ENCODE assay signal across 1 cellular context in the genomic region with DNA sequence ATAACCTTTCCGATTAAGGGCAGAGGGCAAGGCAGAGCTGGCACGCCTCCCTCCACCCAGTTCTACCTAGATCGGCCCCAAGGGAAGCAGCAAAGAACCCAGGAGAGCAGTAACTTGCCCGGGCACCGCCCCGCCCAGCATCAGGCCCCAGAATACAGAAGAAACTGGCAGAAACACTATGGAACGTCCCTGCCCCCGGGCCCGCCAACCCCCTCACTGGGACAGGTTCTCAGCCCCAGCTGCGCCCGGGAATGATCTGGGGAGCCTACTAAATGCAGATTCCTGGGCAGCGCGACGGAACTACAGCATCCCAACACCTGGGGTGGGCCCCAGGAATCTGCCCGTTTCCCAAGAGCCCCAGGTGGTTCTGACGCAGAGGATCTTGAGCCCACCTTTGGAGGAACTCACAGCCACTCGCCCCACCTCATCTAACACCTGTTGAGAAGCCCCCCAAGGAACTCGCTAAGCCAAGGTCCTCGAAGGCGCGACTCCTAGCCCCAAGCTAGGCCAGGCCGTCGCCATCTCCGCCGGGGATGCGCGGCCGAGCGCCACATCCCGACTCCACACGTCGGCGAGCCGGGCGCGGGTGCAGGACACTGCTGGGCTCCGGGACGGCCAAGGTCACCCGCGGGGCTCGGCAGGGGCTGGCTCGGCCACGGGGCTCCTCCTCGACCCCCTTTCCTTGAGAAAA.
TF ChIP-seq lines count a peak whose summit lies in the region.

No MANE protein-coding gene starts in this region.

TF ChIP-seq in HepG2, 621 proteins besides CTCF, POLR2A, EP300 and RAD21 (continued from another document):
- TF ChIP-seq, protein P1, sequence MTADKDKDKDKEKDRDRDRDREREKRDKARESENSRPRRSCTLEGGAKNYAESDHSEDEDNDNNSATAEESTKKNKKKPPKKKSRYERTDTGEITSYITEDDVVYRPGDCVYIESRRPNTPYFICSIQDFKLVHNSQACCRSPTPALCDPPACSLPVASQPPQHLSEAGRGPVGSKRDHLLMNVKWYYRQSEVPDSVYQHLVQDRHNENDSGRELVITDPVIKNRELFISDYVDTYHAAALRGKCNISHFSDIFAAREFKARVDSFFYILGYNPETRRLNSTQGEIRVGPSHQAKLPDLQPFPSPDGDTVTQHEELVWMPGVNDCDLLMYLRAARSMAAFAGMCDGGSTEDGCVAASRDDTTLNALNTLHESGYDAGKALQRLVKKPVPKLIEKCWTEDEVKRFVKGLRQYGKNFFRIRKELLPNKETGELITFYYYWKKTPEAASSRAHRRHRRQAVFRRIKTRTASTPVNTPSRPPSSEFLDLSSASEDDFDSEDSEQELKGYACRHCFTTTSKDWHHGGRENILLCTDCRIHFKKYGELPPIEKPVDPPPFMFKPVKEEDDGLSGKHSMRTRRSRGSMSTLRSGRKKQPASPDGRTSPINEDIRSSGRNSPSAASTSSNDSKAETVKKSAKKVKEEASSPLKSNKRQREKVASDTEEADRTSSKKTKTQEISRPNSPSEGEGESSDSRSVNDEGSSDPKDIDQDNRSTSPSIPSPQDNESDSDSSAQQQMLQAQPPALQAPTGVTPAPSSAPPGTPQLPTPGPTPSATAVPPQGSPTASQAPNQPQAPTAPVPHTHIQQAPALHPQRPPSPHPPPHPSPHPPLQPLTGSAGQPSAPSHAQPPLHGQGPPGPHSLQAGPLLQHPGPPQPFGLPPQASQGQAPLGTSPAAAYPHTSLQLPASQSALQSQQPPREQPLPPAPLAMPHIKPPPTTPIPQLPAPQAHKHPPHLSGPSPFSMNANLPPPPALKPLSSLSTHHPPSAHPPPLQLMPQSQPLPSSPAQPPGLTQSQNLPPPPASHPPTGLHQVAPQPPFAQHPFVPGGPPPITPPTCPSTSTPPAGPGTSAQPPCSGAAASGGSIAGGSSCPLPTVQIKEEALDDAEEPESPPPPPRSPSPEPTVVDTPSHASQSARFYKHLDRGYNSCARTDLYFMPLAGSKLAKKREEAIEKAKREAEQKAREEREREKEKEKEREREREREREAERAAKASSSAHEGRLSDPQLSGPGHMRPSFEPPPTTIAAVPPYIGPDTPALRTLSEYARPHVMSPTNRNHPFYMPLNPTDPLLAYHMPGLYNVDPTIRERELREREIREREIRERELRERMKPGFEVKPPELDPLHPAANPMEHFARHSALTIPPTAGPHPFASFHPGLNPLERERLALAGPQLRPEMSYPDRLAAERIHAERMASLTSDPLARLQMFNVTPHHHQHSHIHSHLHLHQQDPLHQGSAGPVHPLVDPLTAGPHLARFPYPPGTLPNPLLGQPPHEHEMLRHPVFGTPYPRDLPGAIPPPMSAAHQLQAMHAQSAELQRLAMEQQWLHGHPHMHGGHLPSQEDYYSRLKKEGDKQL (CRISPR knock-in tag; IDR thresholded peaks at IDR 0.05; ENCODE audit: low read depth), result no peak
- TF ChIP-seq, protein P2, sequence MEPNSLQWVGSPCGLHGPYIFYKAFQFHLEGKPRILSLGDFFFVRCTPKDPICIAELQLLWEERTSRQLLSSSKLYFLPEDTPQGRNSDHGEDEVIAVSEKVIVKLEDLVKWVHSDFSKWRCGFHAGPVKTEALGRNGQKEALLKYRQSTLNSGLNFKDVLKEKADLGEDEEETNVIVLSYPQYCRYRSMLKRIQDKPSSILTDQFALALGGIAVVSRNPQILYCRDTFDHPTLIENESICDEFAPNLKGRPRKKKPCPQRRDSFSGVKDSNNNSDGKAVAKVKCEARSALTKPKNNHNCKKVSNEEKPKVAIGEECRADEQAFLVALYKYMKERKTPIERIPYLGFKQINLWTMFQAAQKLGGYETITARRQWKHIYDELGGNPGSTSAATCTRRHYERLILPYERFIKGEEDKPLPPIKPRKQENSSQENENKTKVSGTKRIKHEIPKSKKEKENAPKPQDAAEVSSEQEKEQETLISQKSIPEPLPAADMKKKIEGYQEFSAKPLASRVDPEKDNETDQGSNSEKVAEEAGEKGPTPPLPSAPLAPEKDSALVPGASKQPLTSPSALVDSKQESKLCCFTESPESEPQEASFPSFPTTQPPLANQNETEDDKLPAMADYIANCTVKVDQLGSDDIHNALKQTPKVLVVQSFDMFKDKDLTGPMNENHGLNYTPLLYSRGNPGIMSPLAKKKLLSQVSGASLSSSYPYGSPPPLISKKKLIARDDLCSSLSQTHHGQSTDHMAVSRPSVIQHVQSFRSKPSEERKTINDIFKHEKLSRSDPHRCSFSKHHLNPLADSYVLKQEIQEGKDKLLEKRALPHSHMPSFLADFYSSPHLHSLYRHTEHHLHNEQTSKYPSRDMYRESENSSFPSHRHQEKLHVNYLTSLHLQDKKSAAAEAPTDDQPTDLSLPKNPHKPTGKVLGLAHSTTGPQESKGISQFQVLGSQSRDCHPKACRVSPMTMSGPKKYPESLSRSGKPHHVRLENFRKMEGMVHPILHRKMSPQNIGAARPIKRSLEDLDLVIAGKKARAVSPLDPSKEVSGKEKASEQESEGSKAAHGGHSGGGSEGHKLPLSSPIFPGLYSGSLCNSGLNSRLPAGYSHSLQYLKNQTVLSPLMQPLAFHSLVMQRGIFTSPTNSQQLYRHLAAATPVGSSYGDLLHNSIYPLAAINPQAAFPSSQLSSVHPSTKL (CRISPR knock-in tag; IDR thresholded peaks at IDR 0.05), result no peak
- 0 out of 2 replicates have a peak, but pooled peaks have one; percentile 74 for TF ChIP-seq ZNF879 (CRISPR knock-in tag; IDR thresholded peaks at IDR 0.05)
- no peak for TF ChIP-seq ATRX (CRISPR knock-in tag; IDR thresholded peaks at IDR 0.05; ENCODE audit: borderline replicate concordance)
- TF ChIP-seq, protein P3, sequence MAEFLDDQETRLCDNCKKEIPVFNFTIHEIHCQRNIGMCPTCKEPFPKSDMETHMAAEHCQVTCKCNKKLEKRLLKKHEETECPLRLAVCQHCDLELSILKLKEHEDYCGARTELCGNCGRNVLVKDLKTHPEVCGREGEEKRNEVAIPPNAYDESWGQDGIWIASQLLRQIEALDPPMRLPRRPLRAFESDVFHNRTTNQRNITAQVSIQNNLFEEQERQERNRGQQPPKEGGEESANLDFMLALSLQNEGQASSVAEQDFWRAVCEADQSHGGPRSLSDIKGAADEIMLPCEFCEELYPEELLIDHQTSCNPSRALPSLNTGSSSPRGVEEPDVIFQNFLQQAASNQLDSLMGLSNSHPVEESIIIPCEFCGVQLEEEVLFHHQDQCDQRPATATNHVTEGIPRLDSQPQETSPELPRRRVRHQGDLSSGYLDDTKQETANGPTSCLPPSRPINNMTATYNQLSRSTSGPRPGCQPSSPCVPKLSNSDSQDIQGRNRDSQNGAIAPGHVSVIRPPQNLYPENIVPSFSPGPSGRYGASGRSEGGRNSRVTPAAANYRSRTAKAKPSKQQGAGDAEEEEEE (CRISPR knock-in tag; IDR thresholded peaks at IDR 0.05; ENCODE audit: borderline replicate concordance), result no peak
- TF ChIP-seq RBAK (CRISPR knock-in tag; IDR thresholded peaks at IDR 0.05), result no peak
- peak; percentile 41; the same call in 1 of the 2 replicates for TF ChIP-seq CBFB (CRISPR knock-in tag; IDR thresholded peaks at IDR 0.05)
- no peak for TF ChIP-seq ZNF761 (CRISPR knock-in tag; conservative IDR thresholded peaks at IDR 0.05)
- TF ChIP-seq, protein P4, sequence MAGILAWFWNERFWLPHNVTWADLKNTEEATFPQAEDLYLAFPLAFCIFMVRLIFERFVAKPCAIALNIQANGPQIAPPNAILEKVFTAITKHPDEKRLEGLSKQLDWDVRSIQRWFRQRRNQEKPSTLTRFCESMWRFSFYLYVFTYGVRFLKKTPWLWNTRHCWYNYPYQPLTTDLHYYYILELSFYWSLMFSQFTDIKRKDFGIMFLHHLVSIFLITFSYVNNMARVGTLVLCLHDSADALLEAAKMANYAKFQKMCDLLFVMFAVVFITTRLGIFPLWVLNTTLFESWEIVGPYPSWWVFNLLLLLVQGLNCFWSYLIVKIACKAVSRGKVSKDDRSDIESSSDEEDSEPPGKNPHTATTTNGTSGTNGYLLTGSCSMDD (CRISPR knock-in tag; IDR thresholded peaks at IDR 0.05), result no peak
- TF ChIP-seq, protein P5, sequence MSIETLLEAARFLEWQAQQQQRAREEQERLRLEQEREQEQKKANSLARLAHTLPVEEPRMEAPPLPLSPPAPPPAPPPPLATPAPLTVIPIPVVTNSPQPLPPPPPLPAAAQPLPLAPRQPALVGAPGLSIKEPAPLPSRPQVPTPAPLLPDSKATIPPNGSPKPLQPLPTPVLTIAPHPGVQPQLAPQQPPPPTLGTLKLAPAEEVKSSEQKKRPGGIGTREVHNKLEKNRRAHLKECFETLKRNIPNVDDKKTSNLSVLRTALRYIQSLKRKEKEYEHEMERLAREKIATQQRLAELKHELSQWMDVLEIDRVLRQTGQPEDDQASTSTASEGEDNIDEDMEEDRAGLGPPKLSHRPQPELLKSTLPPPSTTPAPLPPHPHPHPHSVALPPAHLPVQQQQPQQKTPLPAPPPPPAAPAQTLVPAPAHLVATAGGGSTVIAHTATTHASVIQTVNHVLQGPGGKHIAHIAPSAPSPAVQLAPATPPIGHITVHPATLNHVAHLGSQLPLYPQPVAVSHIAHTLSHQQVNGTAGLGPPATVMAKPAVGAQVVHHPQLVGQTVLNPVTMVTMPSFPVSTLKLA (IDR thresholded peaks at IDR 0.05), result no peak
- TF ChIP-seq ZNF333 (CRISPR knock-in tag; IDR thresholded peaks at IDR 0.05; ENCODE audit: borderline replicate concordance), result no peak
- TF ChIP-seq ZNF326 (CRISPR knock-in tag; IDR thresholded peaks at IDR 0.05; ENCODE audit: borderline replicate concordance), result no peak
- TF ChIP-seq, protein P6, sequence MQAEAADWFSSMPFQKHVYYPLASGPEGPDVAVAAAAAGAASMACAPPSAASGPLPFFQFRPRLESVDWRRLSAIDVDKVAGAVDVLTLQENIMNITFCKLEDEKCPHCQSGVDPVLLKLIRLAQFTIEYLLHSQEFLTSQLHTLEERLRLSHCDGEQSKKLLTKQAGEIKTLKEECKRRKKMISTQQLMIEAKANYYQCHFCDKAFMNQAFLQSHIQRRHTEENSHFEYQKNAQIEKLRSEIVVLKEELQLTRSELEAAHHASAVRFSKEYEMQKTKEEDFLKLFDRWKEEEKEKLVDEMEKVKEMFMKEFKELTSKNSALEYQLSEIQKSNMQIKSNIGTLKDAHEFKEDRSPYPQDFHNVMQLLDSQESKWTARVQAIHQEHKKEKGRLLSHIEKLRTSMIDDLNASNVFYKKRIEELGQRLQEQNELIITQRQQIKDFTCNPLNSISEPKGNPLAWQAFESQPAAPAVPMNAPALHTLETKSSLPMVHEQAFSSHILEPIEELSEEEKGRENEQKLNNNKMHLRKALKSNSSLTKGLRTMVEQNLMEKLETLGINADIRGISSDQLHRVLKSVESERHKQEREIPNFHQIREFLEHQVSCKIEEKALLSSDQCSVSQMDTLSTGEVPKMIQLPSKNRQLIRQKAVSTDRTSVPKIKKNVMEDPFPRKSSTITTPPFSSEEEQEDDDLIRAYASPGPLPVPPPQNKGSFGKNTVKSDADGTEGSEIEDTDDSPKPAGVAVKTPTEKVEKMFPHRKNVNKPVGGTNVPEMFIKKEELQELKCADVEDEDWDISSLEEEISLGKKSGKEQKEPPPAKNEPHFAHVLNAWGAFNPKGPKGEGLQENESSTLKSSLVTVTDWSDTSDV (CRISPR knock-in tag; IDR thresholded peaks at IDR 0.05), result no peak
- TF ChIP-seq ZNF292 (CRISPR knock-in tag; IDR thresholded peaks at IDR 0.05; ENCODE audit: borderline replicate concordance, low read depth), result no peak
- TF ChIP-seq, protein P7, sequence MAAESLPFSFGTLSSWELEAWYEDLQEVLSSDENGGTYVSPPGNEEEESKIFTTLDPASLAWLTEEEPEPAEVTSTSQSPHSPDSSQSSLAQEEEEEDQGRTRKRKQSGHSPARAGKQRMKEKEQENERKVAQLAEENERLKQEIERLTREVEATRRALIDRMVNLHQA (CRISPR knock-in tag; IDR thresholded peaks at IDR 0.05), result no peak
- TF ChIP-seq PCBP1 (IDR thresholded peaks at IDR 0.05; ENCODE audit: borderline replicate concordance, low read depth, low read length), result no peak
- TF ChIP-seq KAT7 (CRISPR knock-in tag; IDR thresholded peaks at IDR 0.05; ENCODE audit: borderline replicate concordance), result no peak
- TF ChIP-seq KDM4B (CRISPR knock-in tag; IDR thresholded peaks at IDR 0.05), result no peak
- TF ChIP-seq ZNF790 (CRISPR knock-in tag; IDR thresholded peaks at IDR 0.05; ENCODE audit: borderline replicate concordance), result no peak
- TF ChIP-seq, protein P8, sequence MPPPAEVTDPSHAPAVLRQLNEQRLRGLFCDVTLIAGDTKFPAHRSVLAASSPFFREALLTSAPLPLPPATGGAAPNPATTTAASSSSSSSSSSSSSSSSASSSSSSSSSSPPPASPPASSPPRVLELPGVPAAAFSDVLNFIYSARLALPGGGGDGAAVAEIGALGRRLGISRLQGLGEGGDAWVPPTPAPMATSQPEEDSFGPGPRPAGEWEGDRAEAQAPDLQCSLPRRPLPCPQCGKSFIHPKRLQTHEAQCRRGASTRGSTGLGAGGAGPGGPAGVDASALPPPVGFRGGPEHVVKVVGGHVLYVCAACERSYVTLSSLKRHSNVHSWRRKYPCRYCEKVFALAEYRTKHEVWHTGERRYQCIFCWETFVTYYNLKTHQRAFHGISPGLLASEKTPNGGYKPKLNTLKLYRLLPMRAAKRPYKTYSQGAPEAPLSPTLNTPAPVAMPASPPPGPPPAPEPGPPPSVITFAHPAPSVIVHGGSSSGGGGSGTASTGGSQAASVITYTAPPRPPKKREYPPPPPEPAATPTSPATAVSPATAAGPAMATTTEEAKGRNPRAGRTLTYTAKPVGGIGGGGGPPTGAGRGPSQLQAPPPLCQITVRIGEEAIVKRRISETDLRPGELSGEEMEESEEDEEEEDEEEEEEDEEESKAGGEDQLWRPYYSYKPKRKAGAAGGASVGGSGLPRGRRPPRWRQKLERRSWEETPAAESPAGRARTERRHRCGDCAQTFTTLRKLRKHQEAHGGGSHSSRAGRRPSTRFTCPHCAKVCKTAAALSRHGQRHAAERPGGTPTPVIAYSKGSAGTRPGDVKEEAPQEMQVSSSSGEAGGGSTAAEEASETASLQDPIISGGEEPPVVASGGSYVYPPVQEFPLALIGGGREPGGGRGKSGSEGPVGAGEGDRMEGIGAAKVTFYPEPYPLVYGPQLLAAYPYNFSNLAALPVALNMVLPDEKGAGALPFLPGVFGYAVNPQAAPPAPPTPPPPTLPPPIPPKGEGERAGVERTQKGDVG (CRISPR knock-in tag; IDR thresholded peaks at IDR 0.05; ENCODE audit: borderline replicate concordance), result no peak
- TF ChIP-seq ZFP82 (CRISPR knock-in tag; IDR thresholded peaks at IDR 0.05; ENCODE audit: borderline replicate concordance), result peak; percentile 12; the same call in 1 of the 2 replicates
- TF ChIP-seq ZSCAN21 (CRISPR knock-in tag; IDR thresholded peaks at IDR 0.05; ENCODE audit: borderline replicate concordance), result 0 out of 2 replicates have a peak, but pooled peaks have one; percentile 23
- TF ChIP-seq SATB2 (CRISPR knock-in tag; IDR thresholded peaks at IDR 0.05), result no peak
TF ChIP-seq in HepG2: peak in this region for 30.
